ENCODE assay signal across 20 cellular contexts in the genomic region with DNA sequence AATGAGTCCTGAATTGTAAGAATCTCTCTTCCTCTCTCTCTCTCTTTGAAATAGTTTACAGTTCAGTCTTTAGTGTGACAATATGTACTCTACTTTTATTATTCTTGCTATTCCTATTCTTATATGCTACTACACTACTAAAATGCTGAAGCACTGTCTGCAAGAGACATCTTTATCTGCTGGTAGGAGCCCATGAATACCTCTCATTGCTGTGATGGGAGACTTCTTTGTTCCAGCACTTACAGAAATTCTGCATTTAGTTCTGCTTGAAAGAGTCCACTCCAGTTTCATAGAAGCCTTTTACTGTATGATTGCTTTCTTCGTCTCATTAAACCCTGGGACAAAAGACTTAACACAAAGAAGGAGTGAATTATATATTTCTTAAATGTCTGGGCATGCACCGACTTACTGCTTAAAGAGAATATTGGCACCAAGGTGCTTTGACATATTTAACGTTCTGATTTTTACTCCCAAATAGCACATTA.
"Had no signal": no experiment of that assay in that cellular context is flagged by ENCODE, and none has a peak within 500 bp of the region (broad histone marks: within the 10 kb centered on the region; RNA-seq: fewer than 3 reads in every experiment).

No MANE protein-coding gene starts in this region.

- H3K27ac ChIP-seq: breast epithelium, esophagus muscularis mucosa, heart right ventricle, left ventricle myocardium inferior, right atrium auricular region, tibial artery had no signal

- H3K4me3 ChIP-seq: breast epithelium, esophagus muscularis mucosa, heart right ventricle, left ventricle myocardium inferior, right atrium auricular region, tibial artery had no signal

- DNase-seq: activated B cell treated with CpG ODN at 0.5 μM for 24 hours; activated CD4-positive, alpha-beta T cell treated with anti-CD3 and anti-CD28 coated beads, Interleukin-2, amount 10 ng/mL, durations not matched to agents 24 days and 14 days; activated CD8-positive, alpha-beta T cell treated with anti-CD3 and anti-CD28 coated beads for 36 hours; activated naive CD4-positive, alpha-beta T cell treated with Interleukin-2 at 50 U/mL for 16 hours; activated naive CD8-positive, alpha-beta T cell treated with anti-CD3 and anti-CD28 coated beads, Interleukin-2, amount 50 U/mL, for 24 hours; activated T-cell treated with anti-CD3 and anti-CD28 coated beads, Interleukin-2, amount 50 U/mL, for 24 hours; aorta; cerebellar nuclear complex; effector memory CD4-positive, alpha-beta T cell; heart right ventricle; left ventricle myocardium inferior; mammary epithelial cell; midbrain; nephron progenitor cell; stimulated activated CD4-positive, alpha-beta T cell treated with anti-CD3 and anti-CD28 coated beads, Interleukin-2, amount 100 ng/mL, for 24 hours; stimulated activated naive CD4-positive, alpha-beta T cell treated with Interleukin-2 at 50 U/mL for 16 hours; tibial artery had no signal

- ATAC-seq: activated CD8-positive, alpha-beta T cell treated with anti-CD3 and anti-CD28 coated beads for 36 hours; activated naive CD8-positive, alpha-beta T cell treated with anti-CD3 and anti-CD28 coated beads, Interleukin-2, amount 50 U/mL, for 24 hours had no signal
